Comparison of ENCODE assay signal across 16 cellular contexts in genomic region chr2:30424231-30424630, GRCh38.
"Had no signal": no experiment of that assay in that cellular context is flagged by ENCODE, and none has a peak within 500 bp of the region (broad histone marks: within the 10 kb centered on the region; RNA-seq: fewer than 3 reads in every experiment).

No MANE protein-coding gene starts in this region.

- H3K4me3 Mint-ChIP-seq: activated naive CD4-positive, alpha-beta T cell treated with anti-CD3 and anti-CD28 coated beads for 36 hours; endodermal cell; stimulated activated naive B cell treated with anti-CD40 and anti-IgM and Interleukin-4, amounts not matched to agents 10 μg/mL and 1 μg/mL and 100 μg/mL, for 72 hours; T-helper 1 cell treated with Interleukin-12 subunit alpha and Interleukin-12 subunit beta and Interleukin-4 antibody, amounts not matched to agents 30 μg/mL and 1 μg/mL, for 36 hours had no signal

- H3K9me3 ChIP-seq: breast epithelium, neutrophil, SK-N-SH, suprapubic skin had no signal

- DNase-seq: activated CD4-positive, alpha-beta T cell treated with anti-CD3 and anti-CD28 coated beads, Interleukin-2, amount 50 U/mL, for 1 hour; activated CD4-positive, CD25-positive, alpha-beta regulatory T cell; activated naive CD4-positive, alpha-beta T cell treated with anti-CD3 and anti-CD28 coated beads for 36 hours; endodermal cell; erythroblast; left ventricle myocardium superior; mesendoderm; right cardiac atrium; SK-N-SH; small intestine; stimulated activated naive B cell treated with anti-CD40 and anti-IgM and Interleukin-4, amounts not matched to agents 10 μg/mL and 1 μg/mL and 100 μg/mL, for 72 hours had no signal

- ATAC-seq: left ventricle myocardium superior; right cardiac atrium; stimulated activated naive B cell treated with anti-CD40 and anti-IgM and Interleukin-4, amounts not matched to agents 10 μg/mL and 1 μg/mL and 100 μg/mL, for 72 hours had no signal

- H3K36me3 Mint-ChIP-seq: stimulated activated naive B cell treated with anti-CD40 and anti-IgM and Interleukin-4, amounts not matched to agents 10 μg/mL and 1 μg/mL and 100 μg/mL, for 72 hours had no signal

- H3K27ac Mint-ChIP-seq: activated naive CD4-positive, alpha-beta T cell treated with anti-CD3 and anti-CD28 coated beads for 36 hours; endodermal cell; progenitor cell of endocrine pancreas; stimulated activated naive B cell treated with anti-CD40 and anti-IgM and Interleukin-4, amounts not matched to agents 10 μg/mL and 1 μg/mL and 100 μg/mL, for 72 hours; T-helper 1 cell treated with Interleukin-12 subunit alpha and Interleukin-12 subunit beta and Interleukin-4 antibody, amounts not matched to agents 30 μg/mL and 1 μg/mL, for 36 hours had no signal

- H3K9me3 Mint-ChIP-seq: activated naive CD4-positive, alpha-beta T cell treated with anti-CD3 and anti-CD28 coated beads for 36 hours; endodermal cell; T-helper 1 cell treated with Interleukin-12 subunit alpha and Interleukin-12 subunit beta and Interleukin-4 antibody, amounts not matched to agents 30 μg/mL and 1 μg/mL, for 36 hours had no signal

- H3K27me3 Mint-ChIP-seq: progenitor cell of endocrine pancreas; stimulated activated naive B cell treated with anti-CD40 and anti-IgM and Interleukin-4, amounts not matched to agents 10 μg/mL and 1 μg/mL and 100 μg/mL, for 72 hours had no signal
